In genomic region chr6:152220785-152221184, GRCh38 we compare ENCODE assay signal across 18 cellular contexts.
DNase-seq lines count a peak whose midpoint lies in the region; ATAC-seq and TF ChIP-seq lines count a peak whose summit lies in the region.
"Had no signal": no experiment of that assay in that cellular context is flagged by ENCODE, and none has a peak within 500 bp of the region (broad histone marks: within the 10 kb centered on the region; RNA-seq: fewer than 3 reads in every experiment).

No MANE protein-coding gene starts in this region.

- H3K4me3 ChIP-seq in AG10803 (ENCODE audit: low read length), result no peak overlapping the region
- H3K4me3 ChIP-seq in fibroblast of the aortic adventitia (ENCODE audit: low read depth, low read length), result no peak overlapping the region
- H3K4me3 ChIP-seq in right atrium auricular region, result no peak overlapping the region
- H3K4me3 ChIP-seq in endodermal cell (ENCODE audit: low read length), result no peak overlapping the region
- H3K4me3 ChIP-seq: GM12878, GM23338 had no signal

- H3K27me3 Mint-ChIP-seq in endodermal cell (ENCODE audit: insufficient read depth), result no peaks in the 10 kb centered on the region
- H3K27me3 Mint-ChIP-seq: CD4-positive, CD25-positive, alpha-beta regulatory T cell had no signal

- no peak overlapping the region for H3K9ac ChIP-seq in endodermal cell (ENCODE audit: extremely low read depth, low read length, poor library complexity, severe bottlenecking)

- H3K4me1 Mint-ChIP-seq in endodermal cell, result no peaks in the 10 kb centered on the region
- H3K4me1 Mint-ChIP-seq: GM23338 had no signal

- peaks cover 26% of the 10 kb centered on the region for H3K36me3 Mint-ChIP-seq in endodermal cell (ENCODE audit: low read depth)

- peaks cover 92% of the 10 kb centered on the region for H3K36me3 ChIP-seq in right atrium auricular region
- H3K36me3 ChIP-seq in endodermal cell (ENCODE audit: control insufficient read depth, insufficient read depth, low read length), result peaks cover 48% of the 10 kb centered on the region

- H3K4me3 Mint-ChIP-seq in endodermal cell, result no peak overlapping the region
- H3K4me3 Mint-ChIP-seq: CD4-positive, CD25-positive, alpha-beta regulatory T cell; GM23338 had no signal

- H3K9me3 ChIP-seq in right atrium auricular region, result peaks cover 0 to 19% of the 10 kb centered on the region in 2 donors
- H3K9me3 ChIP-seq in endodermal cell (ENCODE audit: control insufficient read depth, low read length), result peaks cover 24% of the 10 kb centered on the region

- H3K27ac ChIP-seq in VCaP (peak overlapping the region; percentile 72), right atrium auricular region (peak overlapping the region; percentile 35 to 70), endodermal cell (ENCODE audit: low read depth, low read length) (no peak overlapping the region)

- 92 to 94% methylated on average over 4 of the region's 4 CpGs for WGBS in endodermal cell (ENCODE audit: insufficient coverage in 1 of 2, insufficient read length in 1 of 2), 2 experiments

- TF ChIP-seq CTCF in AG10803 (conservative IDR thresholded peaks at IDR 0.05; ENCODE audit: low read length) (no peak), VCaP (conservative IDR thresholded peaks at IDR 0.05) (no peak), fibroblast of the aortic adventitia (IDR thresholded peaks at IDR 0.05; ENCODE audit: insufficient read depth, low read length) (no peak), right atrium auricular region (IDR thresholded peaks at IDR 0.05) (no peak), endodermal cell (conservative IDR thresholded peaks at IDR 0.05) (no peak)

- ATAC-seq in HG03196 (IDR thresholded peaks at IDR 0.05; ENCODE audit: unreplicated experiment) (no peak), GM18861 (IDR thresholded peaks at IDR 0.05; ENCODE audit: unreplicated experiment) (no peak)
- ATAC-seq: GM12878, GM23338, Panc1 had no signal

- H3K4me1 ChIP-seq in right atrium auricular region (no peaks in the 10 kb centered on the region), endodermal cell (ENCODE audit: control insufficient read depth, insufficient read depth, low read length) (no peaks in the 10 kb centered on the region)

- H3K27ac Mint-ChIP-seq in endodermal cell, result no peak overlapping the region
- H3K27ac Mint-ChIP-seq: CD4-positive, CD25-positive, alpha-beta regulatory T cell; GM23338 had no signal

- peaks cover 13% of the 10 kb centered on the region for H3K9me3 Mint-ChIP-seq in endodermal cell

- no peaks in the 10 kb centered on the region for H3K27me3 ChIP-seq in right atrium auricular region
- no peaks in the 10 kb centered on the region for H3K27me3 ChIP-seq in endodermal cell (ENCODE audit: control insufficient read depth, insufficient read depth, low read length, poor library complexity, severe bottlenecking)

- DNase-seq in AG10803 (ENCODE audit: low read depth), result peak; percentile 68
- DNase-seq in fibroblast of the aortic adventitia (ENCODE audit: low read depth), result peak; percentile 38
- no peak for DNase-seq in right atrium auricular region (ENCODE audit: low spot score)
- no peak for DNase-seq in MV-4-11 (lab: John Stamatoyannopoulos, UW)
- no peak for DNase-seq in endodermal cell
- DNase-seq: CD4-positive, CD25-positive, alpha-beta regulatory T cell; DMS53; KG1; NCI-H1092 treated with DMSO at 0.1 percent for 48 hours; NCI-H1694; NCI-H345; SHP77 had no signal

Comparison
In these comparisons a context has a peak if more than half of its experiments do, and no peak if none do; other contexts are left out.
1. DNase-seq: peak in AG10803 (single experiment) and fibroblast of the aortic adventitia (single experiment); none in right atrium auricular region (single experiment), MV-4-11 (single experiment) and endodermal cell (single experiment).